In genomic region chr4:151000747-151001429, GRCh38 we compare ENCODE assay signal across 18 cellular contexts. TPM values are rescaled to one million over a fixed set of nuclear protein-coding genes. Genes with fewer than 3 reads are reported as not detected.
DNase-seq lines count a peak whose midpoint lies in the region; TF ChIP-seq lines count a peak whose summit lies in the region.
"Had no signal": no experiment of that assay in that cellular context is flagged by ENCODE, and none has a peak within 500 bp of the region (broad histone marks: within the 10 kb centered on the region; RNA-seq: fewer than 3 reads in every experiment).

No MANE protein-coding gene starts in this region.

- peak overlapping the region; percentile 15 for H3K56ac ChIP-seq in mesendoderm (ENCODE audit: low read length)

- H3K18ac ChIP-seq in mesendoderm (ENCODE audit: low read length) = no peak overlapping the region

- no peak overlapping the region for H3K4me2 ChIP-seq in mesendoderm (ENCODE audit: low read length)
- H3K4me2 ChIP-seq: SK-N-SH had no signal

- no peak overlapping the region for H3K23ac ChIP-seq in mesendoderm (ENCODE audit: low read length)

- H4K8ac ChIP-seq in mesendoderm (ENCODE audit: low read depth, low read length) = no peak overlapping the region

- peaks cover 36% of the 10 kb centered on the region for H3K79me2 ChIP-seq in mesendoderm (ENCODE audit: control insufficient read depth, insufficient read depth, low read length)

- no peak for TF ChIP-seq POLR2A in spleen (IDR thresholded peaks at IDR 0.05)

- intact Hi-C loops in spleen (cut with DNase I; ENCODE audit: low total_unique reads) = no loop called here

- no peak overlapping the region for H3K4ac ChIP-seq in mesendoderm (ENCODE audit: low read depth, low read length)

- DNase-seq in NCI-H82 (lab: John Stamatoyannopoulos, UW) (peak; percentile 1), NCI-H82 treated with DMSO at 0.1 percent for 48 hours (lab: John Stamatoyannopoulos, UW; ENCODE audit: unreplicated experiment) (no peak), mesendoderm (no peak), spleen (peak; percentile 38), DMS 273 (lab: John Stamatoyannopoulos, UW; ENCODE audit: unreplicated experiment) (no peak), SK-N-DZ (ENCODE audit: low spot score) (no peak)
- no peak for DNase-seq in stimulated activated CD4-positive, alpha-beta T cell treated with anti-CD3 and anti-CD28 coated beads, Interleukin-15, amount 100 ng/mL, for 24 hours
- DNase-seq: DMS 273 treated with DMSO at 0.1 percent for 48 hours, DND-41, GOT3, NCI-H1105, NCI-H1694, NCI-H2081 treated with DMSO at 0.1 percent for 48 hours, NCI-H446 treated with DMSO at 0.1 percent for 48 hours, Right ventricle myocardium superior, SK-N-SH had no signal

- H4K5ac ChIP-seq in mesendoderm (ENCODE audit: low read length) = no peak overlapping the region

- H2AK5ac ChIP-seq in mesendoderm (ENCODE audit: low read length) = no peak overlapping the region

- peaks cover 17% of the 10 kb centered on the region for H3K79me1 ChIP-seq in mesendoderm (ENCODE audit: low read length)

- H3K27ac ChIP-seq in HUES64 (ENCODE audit: low read depth, low read length) = peak overlapping the region; percentile 46; the same call in 1 of the 2 replicates
- no peak overlapping the region for H3K27ac ChIP-seq in mesendoderm (ENCODE audit: low read depth, low read length)
- H3K27ac ChIP-seq in spleen = no peak overlapping the region
- H3K27ac ChIP-seq: 22Rv1 had no signal

- H3K27me3 ChIP-seq in HUES64 (ENCODE audit: insufficient read depth, low read length) = no peaks in the 10 kb centered on the region
- no peaks in the 10 kb centered on the region for H3K27me3 ChIP-seq in mesendoderm (ENCODE audit: insufficient read depth, low read length, poor library complexity)
- H3K27me3 ChIP-seq in spleen (replicated peaks in 1 of 7) = no peaks in the 10 kb centered on the region

- H3K36me3 ChIP-seq in HUES64 (ENCODE audit: insufficient read depth, low read length) = no peaks in the 10 kb centered on the region
- no peaks in the 10 kb centered on the region for H3K36me3 ChIP-seq in mesendoderm (ENCODE audit: control insufficient read depth, insufficient read depth, low read length)
- peaks cover 0 to 4% (median 0%) of the 10 kb centered on the region in 6 donors for H3K36me3 ChIP-seq in spleen

- TF ChIP-seq CTCF in spleen (IDR thresholded peaks at IDR 0.05 in 8 of 11, conservative IDR thresholded peaks at IDR 0.05 in 3 of 11) = no peak

- no peak overlapping the region for H2BK5ac ChIP-seq in mesendoderm (ENCODE audit: low read length)

- WGBS in HUES64 = 93% methylated on average over 7 of the region's 7 CpGs
- no CpG with 5 or more reads among the region's 7 CpGs for WGBS in mesendoderm (ENCODE audit: extremely low coverage, insufficient coverage, low lambda C conversion rate)
- 95 to 99% (median 96%) methylated on average over 3 to 7 of the region's 7 CpGs for WGBS in spleen, 5 donors

- H3K9me3 ChIP-seq in HUES64 (ENCODE audit: insufficient read depth, low read depth, low read length) (no peaks in the 10 kb centered on the region), spleen (no peaks in the 10 kb centered on the region)
- H3K9me3 ChIP-seq: SK-N-SH had no signal

- H2BK120ac ChIP-seq in mesendoderm (ENCODE audit: low read depth, low read length) = no peak overlapping the region

- no peak overlapping the region for H3K4me3 ChIP-seq in HUES64 (ENCODE audit: low read length)
- no peak overlapping the region for H3K4me3 ChIP-seq in mesendoderm (ENCODE audit: low read length)
- no peak overlapping the region for H3K4me3 ChIP-seq in spleen

- H2BK15ac ChIP-seq in mesendoderm (replicated peaks; ENCODE audit: low read depth) = no peak overlapping the region

- H3K4me1 ChIP-seq in HUES64 (ENCODE audit: insufficient read depth, low read length) (0 out of 2 replicates have a peak, but pooled peaks cover 4% of the 10 kb centered on the region), mesendoderm (ENCODE audit: control insufficient read depth, low read depth, low read length) (peaks cover 5% of the 10 kb centered on the region), spleen (peaks cover 0 to 28% (median 10%) of the 10 kb centered on the region in 6 donors)

- no peak overlapping the region for H3K9ac ChIP-seq in HUES64 (ENCODE audit: low read depth, low read length)
- H3K9ac ChIP-seq in mesendoderm (ENCODE audit: low read length) = no peak overlapping the region
- H3K9ac ChIP-seq: SK-N-SH had no signal

RNA-seq across cellular contexts. Expression of gene LRBA, which starts 14.2 kb away (rescaled TPM):
- polyA plus RNA-seq in HUES64 (2013, experiment 1 of 2) = 28.2 TPM
- polyA plus RNA-seq in HUES64 (2013, experiment 2 of 2) = 29.5 TPM
- 17.7 TPM for polyA plus RNA-seq in mesendoderm (2013, experiment 1 of 2)
- 17.8 TPM for polyA plus RNA-seq in mesendoderm (2013, experiment 2 of 2)
- total RNA-seq in spleen = 10 to 100 TPM; 49.9 to 84.9 (median 59.2) TPM
- 10 to 100 TPM in 2 of 3 donors, 1 to 10 TPM in 1; 8.2 to 11.6 (median 10.8) TPM for polyA plus RNA-seq in spleen
- 50.4 and 52.5 TPM in 2 replicates for polyA plus RNA-seq in SK-N-DZ (2014; cell fraction: cytosol; rRNA removed)
- polyA plus RNA-seq in SK-N-DZ (2014; cell fraction: nucleus; rRNA removed) = 24.1 and 32.3 TPM in 2 replicates

Comparison
In these comparisons a context has a peak if more than half of its experiments do, and no peak if none do; other contexts are left out.
1. DNase-seq: peak in NCI-H82 (single experiment) and spleen (single experiment); none in NCI-H82 treated with DMSO at 0.1 percent for 48 hours (single experiment), mesendoderm (single experiment), DMS 273 (single experiment), stimulated activated CD4-positive, alpha-beta T cell treated with anti-CD3 and anti-CD28 coated beads, Interleukin-15, amount 100 ng/mL, for 24 hours (single experiment) and SK-N-DZ (single experiment).